11 cellular contexts compared by ENCODE assay signal in genomic region chr1:61692155-61692783, GRCh38. TPM values are rescaled to one million over a fixed set of nuclear protein-coding genes. Genes with fewer than 3 reads are reported as not detected.
DNase-seq lines count a peak whose midpoint lies in the region; ATAC-seq and TF ChIP-seq lines count a peak whose summit lies in the region.
"Had no signal": no experiment of that assay in that cellular context is flagged by ENCODE, and none has a peak within 500 bp of the region (broad histone marks: within the 10 kb centered on the region; RNA-seq: fewer than 3 reads in every experiment).

No MANE protein-coding gene starts in this region.

- no peak for ATAC-seq in CD8-positive, alpha-beta T cell
- no peak for ATAC-seq in HG03432 (IDR thresholded peaks at IDR 0.05; ENCODE audit: unreplicated experiment)
- no peak for ATAC-seq in HG02884 (IDR thresholded peaks at IDR 0.05; ENCODE audit: unreplicated experiment)
- ATAC-seq: naive thymus-derived CD4-positive, alpha-beta T cell had no signal

- peaks cover 46% of the 10 kb centered on the region for H3K36me3 Mint-ChIP-seq in CD8-positive, alpha-beta T cell

- no peaks in the 10 kb centered on the region for H3K9me3 Mint-ChIP-seq in CD8-positive, alpha-beta T cell
- H3K9me3 Mint-ChIP-seq: naive thymus-derived CD4-positive, alpha-beta T cell; stimulated activated naive CD8-positive, alpha-beta T cell treated with anti-CD3 and anti-CD28 coated beads, Interleukin-15, Interleukin-2, amounts not matched to agents 100 ng/mL and 50 ng/mL, for 24 hours had no signal

- DNase-seq in CD8-positive, alpha-beta T cell, result no peak
- DNase-seq in MG63 (peak; percentile 70), choroid plexus epithelial cell (ENCODE audit: low read depth) (peak; percentile 50), lung microvascular endothelial cell (ENCODE audit: low read depth in 2 of 2) (peak; percentile 9 to 60), A673 (ENCODE audit: low spot score) (no peak)
- DNase-seq in activated effector memory CD4-positive, alpha-beta T cell treated with anti-CD3 and anti-CD28 coated beads, Interleukin-2, amount 50 U/mL, for 16 hours, result no peak
- DNase-seq: naive thymus-derived CD4-positive, alpha-beta T cell; NCI-H2081 treated with DMSO at 0.1 percent for 48 hours had no signal

- H3K27ac Mint-ChIP-seq in CD8-positive, alpha-beta T cell, result peak overlapping the region; percentile 49
- H3K27ac Mint-ChIP-seq: stimulated activated naive CD8-positive, alpha-beta T cell treated with anti-CD3 and anti-CD28 coated beads, Interleukin-15, Interleukin-2, amounts not matched to agents 100 ng/mL and 50 ng/mL, for 24 hours had no signal

- CTCF ChIA-PET in CD8-positive, alpha-beta T cell (lab: Charles Lee), result no interaction called here
- CTCF ChIA-PET in A673 (lab: Charles Lee), result no interaction called here

- no TSS peak for BruUV-seq in A673 (replicated peaks; lab: Mats Ljungman, UMichigan)

- TF ChIP-seq CTCF in CD8-positive, alpha-beta T cell (IDR thresholded peaks at IDR 0.05), result no peak
- no peak for TF ChIP-seq CTCF in choroid plexus epithelial cell (conservative IDR thresholded peaks at IDR 0.05; ENCODE audit: low read depth, low read length)
- no peak for TF ChIP-seq CTCF in A673 (conservative IDR thresholded peaks at IDR 0.05; ENCODE audit: low read depth, low read length)

- no peak overlapping the region for H3K4me3 Mint-ChIP-seq in CD8-positive, alpha-beta T cell
- H3K4me3 Mint-ChIP-seq: naive thymus-derived CD4-positive, alpha-beta T cell; stimulated activated naive CD8-positive, alpha-beta T cell treated with anti-CD3 and anti-CD28 coated beads, Interleukin-15, Interleukin-2, amounts not matched to agents 100 ng/mL and 50 ng/mL, for 24 hours had no signal

- H3K27me3 ChIP-seq in CD8-positive, alpha-beta T cell (ENCODE audit: insufficient read depth, low read length), result no peaks in the 10 kb centered on the region
- H3K27me3 ChIP-seq in MG63, result no peaks in the 10 kb centered on the region
- H3K27me3 ChIP-seq in A673 (replicated peaks; ENCODE audit: insufficient read depth, low read depth, low read length, poor library complexity), result no peaks in the 10 kb centered on the region

- no peaks in the 10 kb centered on the region for H3K27me3 Mint-ChIP-seq in CD8-positive, alpha-beta T cell (ENCODE audit: low read depth)
- H3K27me3 Mint-ChIP-seq: naive thymus-derived CD4-positive, alpha-beta T cell; stimulated activated naive CD8-positive, alpha-beta T cell treated with anti-CD3 and anti-CD28 coated beads, Interleukin-15, Interleukin-2, amounts not matched to agents 100 ng/mL and 50 ng/mL, for 24 hours had no signal

- H3K4me1 Mint-ChIP-seq in CD8-positive, alpha-beta T cell (ENCODE audit: low read depth), result no peaks in the 10 kb centered on the region

- no peaks in the 10 kb centered on the region for H3K36me3 ChIP-seq in CD8-positive, alpha-beta T cell (ENCODE audit: insufficient read depth, low read length)
- peaks cover 4% of the 10 kb centered on the region for H3K36me3 ChIP-seq in MG63
- H3K36me3 ChIP-seq in A673 (ENCODE audit: insufficient read depth, low read length, poor library complexity, severe bottlenecking), result peaks cover 7% of the 10 kb centered on the region

- no peak overlapping the region for H3K27ac ChIP-seq in CD8-positive, alpha-beta T cell (ENCODE audit: low read depth, low read length)
- no peak overlapping the region for H3K27ac ChIP-seq in A673 (ENCODE audit: low read depth, low read length, poor library complexity, severe bottlenecking)

- H3K4me3 ChIP-seq in CD8-positive, alpha-beta T cell (ENCODE audit: low read depth, low read length), result no peak overlapping the region
- H3K4me3 ChIP-seq in MG63 (peak overlapping the region; percentile 18; the same call in 1 of the 2 replicates), choroid plexus epithelial cell (ENCODE audit: low read depth, low read length) (no peak overlapping the region), A673 (ENCODE audit: low read depth, low read length, poor library complexity, severe bottlenecking) (no peak overlapping the region)

- POLR2A ChIA-PET in CD8-positive, alpha-beta T cell (lab: Charles Lee), result no interaction called here
- POLR2A ChIA-PET in A673 (lab: Charles Lee; ENCODE audit: low non-redundant PET), result no interaction called here

- intact Hi-C loops in CD8-positive, alpha-beta T cell (cut with DNase I, micrococcal nuclease), result loop anchor here (5.0 to 10.0 kb wide), 2 partner anchors 155 to 163 kb away; no protein-coding TSS in a partner anchor
- intact Hi-C loops in A673 (cut with micrococcal nuclease; ENCODE audit: unreplicated experiment), result no loop called here

- H3K9me3 ChIP-seq in CD8-positive, alpha-beta T cell (ENCODE audit: low read length), result no peaks in the 10 kb centered on the region
- H3K9me3 ChIP-seq in MG63, result no peaks in the 10 kb centered on the region
- H3K9me3 ChIP-seq in A673 (ENCODE audit: low read depth, low read length, poor library complexity, severe bottlenecking), result no peaks in the 10 kb centered on the region

- H3K4me1 ChIP-seq in CD8-positive, alpha-beta T cell (ENCODE audit: insufficient read depth, low read length), result no peaks in the 10 kb centered on the region
- H3K4me1 ChIP-seq in A673 (ENCODE audit: insufficient read depth, low read length, poor library complexity, severe bottlenecking), result no peaks in the 10 kb centered on the region

RNA-seq across cellular contexts. Expression of gene TM2D1, which starts 32.7 kb away (rescaled TPM):
- total RNA-seq in CD8-positive, alpha-beta T cell, result 10 to 100 TPM; 12.7 to 14.8 TPM
- 16.5 and 37.7 TPM in 2 replicates for total RNA-seq in MG63 (2014; rRNA removed; shearing (Covaris generic); ENCODE audit: low replicate concordance)
- total RNA-seq in lung microvascular endothelial cell, result 37.5 and 58.7 TPM in 2 replicates
- 27.2 and 28.8 TPM in 2 replicates for total RNA-seq in A673 (2021)

RNA-seq across cellular contexts. Expression of gene PATJ, which starts 50.0 kb away (rescaled TPM):
- 10 to 100 TPM; 33.7 to 35.4 TPM for total RNA-seq in CD8-positive, alpha-beta T cell
- total RNA-seq in MG63 (2014; rRNA removed; shearing (Covaris generic); ENCODE audit: low replicate concordance), result 2.6 and 3.0 TPM in 2 replicates
- 2.6 and 6.0 TPM in 2 replicates for total RNA-seq in lung microvascular endothelial cell
- total RNA-seq in A673 (2021), result 6.6 and 8.2 TPM in 2 replicates

Comparison
In these comparisons a context has a peak if more than half of its experiments do, and no peak if none do; other contexts are left out.
1. DNase-seq: peak in MG63 (single experiment), choroid plexus epithelial cell (single experiment) and lung microvascular endothelial cell (2 of 2); none in CD8-positive, alpha-beta T cell (0 of 7), activated effector memory CD4-positive, alpha-beta T cell treated with anti-CD3 and anti-CD28 coated beads, Interleukin-2, amount 50 U/mL, for 16 hours (single experiment) and A673 (single experiment).